13 cellular contexts compared by ENCODE assay signal in the genomic region with DNA sequence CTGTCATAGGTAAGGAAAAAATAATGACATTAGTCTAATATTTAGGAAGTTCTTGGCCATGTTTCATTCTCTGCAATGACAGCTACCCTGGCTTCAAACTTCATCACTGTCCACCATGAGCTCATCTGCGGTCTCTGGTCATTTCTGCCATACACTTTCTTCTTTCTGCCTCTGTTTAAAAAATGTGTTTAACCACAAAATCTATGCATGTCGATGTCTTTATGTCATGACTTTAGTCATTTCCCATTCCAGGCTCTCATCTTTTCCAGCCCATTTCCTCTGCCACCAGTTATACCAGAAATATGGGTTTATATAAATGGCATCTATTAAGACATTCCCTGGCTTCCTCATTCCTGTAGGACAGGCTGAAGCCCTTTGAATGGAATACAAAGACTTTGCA.
DNase-seq lines count a peak whose midpoint lies in the region; ATAC-seq, FAIRE-seq and TF ChIP-seq lines count a peak whose summit lies in the region.
"Had no signal": no experiment of that assay in that cellular context is flagged by ENCODE, and none has a peak within 500 bp of the region (broad histone marks: within the 10 kb centered on the region; RNA-seq: fewer than 3 reads in every experiment).

No MANE protein-coding gene starts in this region.

- peaks cover 11% of the 10 kb centered on the region for H3K4me1 ChIP-seq in CD8-positive, alpha-beta memory T cell (ENCODE audit: insufficient read depth, low read length)
- H3K4me1 ChIP-seq in HepG2 (ENCODE audit: insufficient read depth, low read length), result no peaks in the 10 kb centered on the region

- H3K4me2 ChIP-seq in HepG2 (ENCODE audit: low read depth, low read length), result no peak overlapping the region

- DNase-seq in activated naive CD4-positive, alpha-beta T cell treated with Interleukin-2 at 50 U/mL for 16 hours, result no peak
- DNase-seq in activated T-helper 2 cell treated with anti-CD3 and anti-CD28 coated beads, Interferon-gamma antibody, Interleukin-2, Interleukin-4, amounts not matched to agents 10 μg/mL and 5 μg/mL and 100 μg/mL, durations not matched to agents 14 hours and 24 hours and 36 hours (ENCODE audit: low spot score), result no peak
- DNase-seq in fibroblast of the aortic adventitia (ENCODE audit: low read depth) (peak; percentile 18), pons (ENCODE audit: low spot score) (no peak), HepG2 (ENCODE audit: low spot score) (no peak)
- no peak for DNase-seq in CD8-positive, alpha-beta memory T cell
- no peak for DNase-seq in NK-92 treated with Interleukin-12 subunit alpha and Interleukin-12 subunit beta, amount 100 ng/mL, for 24 hours (lab: John Stamatoyannopoulos, UW)
- DNase-seq: activated CD4-positive, alpha-beta T cell treated with anti-CD3 and anti-CD28 coated beads, Interleukin-2, amount 50 U/mL, for 4 hours; esophagus squamous epithelium; NCI-H510A treated with DMSO at 0.1 percent for 48 hours; nucleus accumbens; stimulated activated CD4-positive, alpha-beta T cell treated with anti-CD3 and anti-CD28 coated beads, Interleukin-2, amount 100 ng/mL, for 24 hours had no signal

- peaks cover 2% of the 10 kb centered on the region for H3K27me3 Mint-ChIP-seq in activated naive CD4-positive, alpha-beta T cell treated with anti-CD3 and anti-CD28 coated beads, Interleukin-2, amount 50 U/mL, for 24 hours
- H3K27me3 Mint-ChIP-seq in activated T-helper 2 cell treated with anti-CD3 and anti-CD28 coated beads, Interferon-gamma antibody, Interleukin-2, Interleukin-4, amounts not matched to agents 10 μg/mL and 5 μg/mL and 100 μg/mL, durations not matched to agents 14 hours and 24 hours and 36 hours (ENCODE audit: low read depth), result peaks cover 4% of the 10 kb centered on the region
- H3K27me3 Mint-ChIP-seq in CD8-positive, alpha-beta memory T cell, result peaks cover 0 to 4% of the 10 kb centered on the region in 2 donors

- peak overlapping the region; percentile 79 for H3K27ac Mint-ChIP-seq in activated naive CD4-positive, alpha-beta T cell treated with anti-CD3 and anti-CD28 coated beads, Interleukin-2, amount 50 U/mL, for 24 hours
- peak overlapping the region; percentile 81 for H3K27ac Mint-ChIP-seq in activated T-helper 2 cell treated with anti-CD3 and anti-CD28 coated beads, Interferon-gamma antibody, Interleukin-2, Interleukin-4, amounts not matched to agents 10 μg/mL and 5 μg/mL and 100 μg/mL, durations not matched to agents 14 hours and 24 hours and 36 hours
- H3K27ac Mint-ChIP-seq in CD8-positive, alpha-beta memory T cell, result peak overlapping the region in 2 of 8 donors; percentile 13 to 31

- CTCF ChIA-PET in CD8-positive, alpha-beta memory T cell (lab: Charles Lee), result interaction anchor here (0.5 to 0.9 kb wide), 2 partner anchors 10 to 18 kb away, joined by 3 read pairs; no protein-coding TSS in a partner anchor
- CTCF ChIA-PET in HepG2 (lab: Yijun Ruan, JAX; ENCODE audit: low intra/inter-chr PET ratio, low total read pairs), result no interaction called here

- no peak overlapping the region for H3K9ac ChIP-seq in HepG2 (ENCODE audit: insufficient read depth, low read depth, low read length)

- peaks cover 31% of the 10 kb centered on the region for H3K4me1 Mint-ChIP-seq in activated naive CD4-positive, alpha-beta T cell treated with anti-CD3 and anti-CD28 coated beads, Interleukin-2, amount 50 U/mL, for 24 hours
- peaks cover 41% of the 10 kb centered on the region for H3K4me1 Mint-ChIP-seq in activated T-helper 2 cell treated with anti-CD3 and anti-CD28 coated beads, Interferon-gamma antibody, Interleukin-2, Interleukin-4, amounts not matched to agents 10 μg/mL and 5 μg/mL and 100 μg/mL, durations not matched to agents 14 hours and 24 hours and 36 hours (ENCODE audit: low read depth)
- peaks cover 31 to 36% (median 32%) of the 10 kb centered on the region in 3 donors for H3K4me1 Mint-ChIP-seq in CD8-positive, alpha-beta memory T cell

- H3K27me3 ChIP-seq in CD8-positive, alpha-beta memory T cell (ENCODE audit: insufficient read depth, low read length, poor library complexity, severe bottlenecking), result no peaks in the 10 kb centered on the region
- H3K27me3 ChIP-seq in HepG2 (ENCODE audit: control insufficient read depth in 1 of 2, insufficient read depth in 2 of 2, low read length in 2 of 2), result no peaks in the 10 kb centered on the region
- H3K27me3 ChIP-seq: esophagus squamous epithelium had no signal

- peaks cover 2% of the 10 kb centered on the region for H3K36me3 Mint-ChIP-seq in activated naive CD4-positive, alpha-beta T cell treated with anti-CD3 and anti-CD28 coated beads, Interleukin-2, amount 50 U/mL, for 24 hours
- H3K36me3 Mint-ChIP-seq in activated T-helper 2 cell treated with anti-CD3 and anti-CD28 coated beads, Interferon-gamma antibody, Interleukin-2, Interleukin-4, amounts not matched to agents 10 μg/mL and 5 μg/mL and 100 μg/mL, durations not matched to agents 14 hours and 24 hours and 36 hours (ENCODE audit: low read depth), result no peaks in the 10 kb centered on the region
- H3K36me3 Mint-ChIP-seq in CD8-positive, alpha-beta memory T cell, result peaks cover 0 to 1% (median 0%) of the 10 kb centered on the region in 3 donors

- H3K79me2 ChIP-seq in HepG2 (ENCODE audit: insufficient read depth, low read length), result no peaks in the 10 kb centered on the region

- in situ Hi-C loops in HepG2 (cut with HindIII; ENCODE audit: extremely low pct_ligation_motif_present, low pct_unique_long_range_greater_than_20kb), result no loop called here

- no peak for TF ChIP-seq RAD21 in HepG2 (CRISPR knock-in tag; IDR thresholded peaks at IDR 0.05)

- no peaks in the 10 kb centered on the region for H3K9me3 ChIP-seq in CD8-positive, alpha-beta memory T cell (ENCODE audit: low read length)
- H3K9me3 ChIP-seq in HepG2 (ENCODE audit: low read length), result no peaks in the 10 kb centered on the region
- H3K9me3 ChIP-seq: esophagus squamous epithelium had no signal

- no peak for ATAC-seq in HepG2

- WGBS in HepG2 (ENCODE audit: low lambda C conversion rate), result 3% methylated on average over 2 of the region's 2 CpGs

- no peak for TF ChIP-seq POLR2A in HepG2 (IDR thresholded peaks at IDR 0.05; ENCODE audit: insufficient read depth in 1 of 2, low read depth in 2 of 2, low read length in 2 of 2)

- POLR2A ChIA-PET in CD8-positive, alpha-beta memory T cell (lab: Charles Lee), result interaction anchor here (1.6 kb wide), 1 partner anchor 68 kb away, joined by 4 read pairs; the partner anchor contains the start of gene DUSP10
- POLR2A ChIA-PET in HepG2 (lab: Yijun Ruan, JAX), result no interaction called here

- TF ChIP-seq EP300 in HepG2 (IDR thresholded peaks at IDR 0.05; ENCODE audit: low read depth in 2 of 2, low read length in 2 of 2), result no peak
- no peak for TF ChIP-seq EP300 in HepG2 (CRISPR knock-in tag; IDR thresholded peaks at IDR 0.05; ENCODE audit: borderline replicate concordance)

- no peaks in the 10 kb centered on the region for H3K36me3 ChIP-seq in CD8-positive, alpha-beta memory T cell (ENCODE audit: insufficient read depth, low read length)
- no peaks in the 10 kb centered on the region for H3K36me3 ChIP-seq in HepG2 (replicated peaks in 1 of 2; ENCODE audit: control insufficient read depth in 1 of 2, insufficient read depth in 2 of 2, low read length in 2 of 2)
- H3K36me3 ChIP-seq: esophagus squamous epithelium had no signal

- intact Hi-C loops in activated T-helper 2 cell treated with anti-CD3 and anti-CD28 coated beads, Interferon-gamma antibody, Interleukin-2, Interleukin-4, amounts not matched to agents 10 μg/mL and 5 μg/mL and 100 μg/mL, durations not matched to agents 14 hours and 24 hours and 36 hours (cut with micrococcal nuclease), result no loop called here
- intact Hi-C loops in HepG2 (cut with micrococcal nuclease; ENCODE audit: unreplicated experiment), result no loop called here

- no peak overlapping the region for H3K4me3 ChIP-seq in fibroblast of the aortic adventitia (ENCODE audit: low read depth, low read length)
- H3K4me3 ChIP-seq in CD8-positive, alpha-beta memory T cell (ENCODE audit: low read length), result no peak overlapping the region
- H3K4me3 ChIP-seq in HepG2 (replicated peaks in 1 of 3; ENCODE audit: insufficient read depth in 1 of 3, low read depth in 2 of 3, low read length in 3 of 3), result no peak overlapping the region
- H3K4me3 ChIP-seq: esophagus squamous epithelium had no signal

- no peaks in the 10 kb centered on the region for H3K9me3 Mint-ChIP-seq in activated naive CD4-positive, alpha-beta T cell treated with anti-CD3 and anti-CD28 coated beads, Interleukin-2, amount 50 U/mL, for 24 hours
- no peaks in the 10 kb centered on the region for H3K9me3 Mint-ChIP-seq in activated T-helper 2 cell treated with anti-CD3 and anti-CD28 coated beads, Interferon-gamma antibody, Interleukin-2, Interleukin-4, amounts not matched to agents 10 μg/mL and 5 μg/mL and 100 μg/mL, durations not matched to agents 14 hours and 24 hours and 36 hours
- H3K9me3 Mint-ChIP-seq in CD8-positive, alpha-beta memory T cell, result no peaks in the 10 kb centered on the region

- H3K27ac ChIP-seq in CD8-positive, alpha-beta memory T cell (ENCODE audit: low read depth, low read length), result no peak overlapping the region
- no peak overlapping the region for H3K27ac ChIP-seq in HepG2 (ENCODE audit: extremely low read length, insufficient read depth, low read length)

- FAIRE-seq in HepG2 (lab: Jason Lieb, UNC), result no peak

- no peak overlapping the region for H3K4me3 Mint-ChIP-seq in activated naive CD4-positive, alpha-beta T cell treated with anti-CD3 and anti-CD28 coated beads, Interleukin-2, amount 50 U/mL, for 24 hours
- H3K4me3 Mint-ChIP-seq in activated T-helper 2 cell treated with anti-CD3 and anti-CD28 coated beads, Interferon-gamma antibody, Interleukin-2, Interleukin-4, amounts not matched to agents 10 μg/mL and 5 μg/mL and 100 μg/mL, durations not matched to agents 14 hours and 24 hours and 36 hours (ENCODE audit: low read depth), result no peak overlapping the region
- peak overlapping the region in 3 of 7 donors; percentile 30 to 82 (median 33) for H3K4me3 Mint-ChIP-seq in CD8-positive, alpha-beta memory T cell

- no peak overlapping the region for H2AFZ ChIP-seq in HepG2 (ENCODE audit: low read length)

- TF ChIP-seq CTCF in fibroblast of the aortic adventitia (IDR thresholded peaks at IDR 0.05; ENCODE audit: insufficient read depth, low read length) (no peak), HepG2 (CRISPR knock-in tag; IDR thresholded peaks at IDR 0.05) (no peak)

- H4K20me1 ChIP-seq in HepG2 (ENCODE audit: insufficient read depth, low read length), result no peaks in the 10 kb centered on the region

- no TSS peak for BruUV-seq in HepG2 (replicated peaks; lab: Mats Ljungman, UMichigan)

TF ChIP-seq in HepG2, 621 proteins besides CTCF, POLR2A, EP300 and RAD21 (continues in another document):
- no peak for TF ChIP-seq ZNF224 (CRISPR knock-in tag; IDR thresholded peaks at IDR 0.05)
- TF ChIP-seq ZNF615 (CRISPR knock-in tag; IDR thresholded peaks at IDR 0.05; ENCODE audit: borderline replicate concordance), result no peak
- no peak for TF ChIP-seq SMAD9 (CRISPR knock-in tag; IDR thresholded peaks at IDR 0.05)
- no peak for TF ChIP-seq ARNT (IDR thresholded peaks at IDR 0.05)
- no peak for TF ChIP-seq KMT2A (CRISPR knock-in tag; IDR thresholded peaks at IDR 0.05)
